Comparison of ENCODE assay signal across 1 cellular context in the genomic region with DNA sequence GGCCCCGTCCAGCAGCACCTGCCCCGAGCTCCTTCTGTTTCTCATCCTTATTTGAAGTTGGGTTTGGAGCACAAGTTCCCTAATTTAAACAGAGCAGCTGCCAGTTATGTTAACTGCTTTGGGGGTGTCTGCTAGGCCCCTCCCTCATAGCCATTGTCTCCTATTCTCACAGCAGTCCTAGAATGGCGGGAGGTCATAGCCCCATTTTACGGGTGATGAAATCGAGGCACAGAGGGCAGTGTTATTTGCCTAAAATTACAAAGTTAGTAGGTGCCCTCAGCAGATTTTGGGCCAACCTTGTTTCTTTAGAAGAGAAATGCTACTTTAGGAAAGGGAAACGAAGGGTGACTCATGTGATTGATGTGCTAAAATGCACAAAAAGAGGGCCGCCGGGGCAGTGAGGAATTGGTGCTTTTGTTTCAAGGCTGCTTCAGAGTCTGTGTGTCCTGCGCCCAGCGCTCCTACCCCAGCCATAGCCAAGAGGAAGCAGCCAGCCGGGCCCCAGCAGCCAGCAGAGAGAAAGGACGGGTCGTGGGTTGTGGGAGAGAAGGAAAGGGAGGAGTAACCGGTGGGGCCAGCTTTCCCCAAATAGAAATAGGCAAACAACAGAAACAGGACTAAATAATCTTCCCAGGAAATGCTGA.
TF ChIP-seq lines count a peak whose summit lies in the region.

No MANE protein-coding gene starts in this region.

TF ChIP-seq in WTC11, 78 proteins besides CTCF, POLR2A, EP300 and RAD21 (continued from another document):
- TF ChIP-seq, protein P1, sequence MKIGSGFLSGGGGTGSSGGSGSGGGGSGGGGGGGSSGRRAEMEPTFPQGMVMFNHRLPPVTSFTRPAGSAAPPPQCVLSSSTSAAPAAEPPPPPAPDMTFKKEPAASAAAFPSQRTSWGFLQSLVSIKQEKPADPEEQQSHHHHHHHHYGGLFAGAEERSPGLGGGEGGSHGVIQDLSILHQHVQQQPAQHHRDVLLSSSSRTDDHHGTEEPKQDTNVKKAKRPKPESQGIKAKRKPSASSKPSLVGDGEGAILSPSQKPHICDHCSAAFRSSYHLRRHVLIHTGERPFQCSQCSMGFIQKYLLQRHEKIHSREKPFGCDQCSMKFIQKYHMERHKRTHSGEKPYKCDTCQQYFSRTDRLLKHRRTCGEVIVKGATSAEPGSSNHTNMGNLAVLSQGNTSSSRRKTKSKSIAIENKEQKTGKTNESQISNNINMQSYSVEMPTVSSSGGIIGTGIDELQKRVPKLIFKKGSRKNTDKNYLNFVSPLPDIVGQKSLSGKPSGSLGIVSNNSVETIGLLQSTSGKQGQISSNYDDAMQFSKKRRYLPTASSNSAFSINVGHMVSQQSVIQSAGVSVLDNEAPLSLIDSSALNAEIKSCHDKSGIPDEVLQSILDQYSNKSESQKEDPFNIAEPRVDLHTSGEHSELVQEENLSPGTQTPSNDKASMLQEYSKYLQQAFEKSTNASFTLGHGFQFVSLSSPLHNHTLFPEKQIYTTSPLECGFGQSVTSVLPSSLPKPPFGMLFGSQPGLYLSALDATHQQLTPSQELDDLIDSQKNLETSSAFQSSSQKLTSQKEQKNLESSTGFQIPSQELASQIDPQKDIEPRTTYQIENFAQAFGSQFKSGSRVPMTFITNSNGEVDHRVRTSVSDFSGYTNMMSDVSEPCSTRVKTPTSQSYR (CRISPR knock-in tag; IDR thresholded peaks at IDR 0.05) = no peak
- TF ChIP-seq, protein P2, sequence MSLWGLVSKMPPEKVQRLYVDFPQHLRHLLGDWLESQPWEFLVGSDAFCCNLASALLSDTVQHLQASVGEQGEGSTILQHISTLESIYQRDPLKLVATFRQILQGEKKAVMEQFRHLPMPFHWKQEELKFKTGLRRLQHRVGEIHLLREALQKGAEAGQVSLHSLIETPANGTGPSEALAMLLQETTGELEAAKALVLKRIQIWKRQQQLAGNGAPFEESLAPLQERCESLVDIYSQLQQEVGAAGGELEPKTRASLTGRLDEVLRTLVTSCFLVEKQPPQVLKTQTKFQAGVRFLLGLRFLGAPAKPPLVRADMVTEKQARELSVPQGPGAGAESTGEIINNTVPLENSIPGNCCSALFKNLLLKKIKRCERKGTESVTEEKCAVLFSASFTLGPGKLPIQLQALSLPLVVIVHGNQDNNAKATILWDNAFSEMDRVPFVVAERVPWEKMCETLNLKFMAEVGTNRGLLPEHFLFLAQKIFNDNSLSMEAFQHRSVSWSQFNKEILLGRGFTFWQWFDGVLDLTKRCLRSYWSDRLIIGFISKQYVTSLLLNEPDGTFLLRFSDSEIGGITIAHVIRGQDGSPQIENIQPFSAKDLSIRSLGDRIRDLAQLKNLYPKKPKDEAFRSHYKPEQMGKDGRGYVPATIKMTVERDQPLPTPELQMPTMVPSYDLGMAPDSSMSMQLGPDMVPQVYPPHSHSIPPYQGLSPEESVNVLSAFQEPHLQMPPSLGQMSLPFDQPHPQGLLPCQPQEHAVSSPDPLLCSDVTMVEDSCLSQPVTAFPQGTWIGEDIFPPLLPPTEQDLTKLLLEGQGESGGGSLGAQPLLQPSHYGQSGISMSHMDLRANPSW (CRISPR knock-in tag; conservative IDR thresholded peaks at IDR 0.05; ENCODE audit: low read depth) = no peak
- no peak for TF ChIP-seq ETV6 (CRISPR knock-in tag; IDR thresholded peaks at IDR 0.05)
- no peak for TF ChIP-seq GTF2I (CRISPR knock-in tag; conservative IDR thresholded peaks at IDR 0.05)
- TF ChIP-seq, protein P3, sequence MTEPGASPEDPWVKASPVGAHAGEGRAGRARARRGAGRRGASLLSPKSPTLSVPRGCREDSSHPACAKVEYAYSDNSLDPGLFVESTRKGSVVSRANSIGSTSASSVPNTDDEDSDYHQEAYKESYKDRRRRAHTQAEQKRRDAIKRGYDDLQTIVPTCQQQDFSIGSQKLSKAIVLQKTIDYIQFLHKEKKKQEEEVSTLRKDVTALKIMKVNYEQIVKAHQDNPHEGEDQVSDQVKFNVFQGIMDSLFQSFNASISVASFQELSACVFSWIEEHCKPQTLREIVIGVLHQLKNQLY (CRISPR knock-in tag; IDR thresholded peaks at IDR 0.05) = no peak
- TF ChIP-seq, protein P4, sequence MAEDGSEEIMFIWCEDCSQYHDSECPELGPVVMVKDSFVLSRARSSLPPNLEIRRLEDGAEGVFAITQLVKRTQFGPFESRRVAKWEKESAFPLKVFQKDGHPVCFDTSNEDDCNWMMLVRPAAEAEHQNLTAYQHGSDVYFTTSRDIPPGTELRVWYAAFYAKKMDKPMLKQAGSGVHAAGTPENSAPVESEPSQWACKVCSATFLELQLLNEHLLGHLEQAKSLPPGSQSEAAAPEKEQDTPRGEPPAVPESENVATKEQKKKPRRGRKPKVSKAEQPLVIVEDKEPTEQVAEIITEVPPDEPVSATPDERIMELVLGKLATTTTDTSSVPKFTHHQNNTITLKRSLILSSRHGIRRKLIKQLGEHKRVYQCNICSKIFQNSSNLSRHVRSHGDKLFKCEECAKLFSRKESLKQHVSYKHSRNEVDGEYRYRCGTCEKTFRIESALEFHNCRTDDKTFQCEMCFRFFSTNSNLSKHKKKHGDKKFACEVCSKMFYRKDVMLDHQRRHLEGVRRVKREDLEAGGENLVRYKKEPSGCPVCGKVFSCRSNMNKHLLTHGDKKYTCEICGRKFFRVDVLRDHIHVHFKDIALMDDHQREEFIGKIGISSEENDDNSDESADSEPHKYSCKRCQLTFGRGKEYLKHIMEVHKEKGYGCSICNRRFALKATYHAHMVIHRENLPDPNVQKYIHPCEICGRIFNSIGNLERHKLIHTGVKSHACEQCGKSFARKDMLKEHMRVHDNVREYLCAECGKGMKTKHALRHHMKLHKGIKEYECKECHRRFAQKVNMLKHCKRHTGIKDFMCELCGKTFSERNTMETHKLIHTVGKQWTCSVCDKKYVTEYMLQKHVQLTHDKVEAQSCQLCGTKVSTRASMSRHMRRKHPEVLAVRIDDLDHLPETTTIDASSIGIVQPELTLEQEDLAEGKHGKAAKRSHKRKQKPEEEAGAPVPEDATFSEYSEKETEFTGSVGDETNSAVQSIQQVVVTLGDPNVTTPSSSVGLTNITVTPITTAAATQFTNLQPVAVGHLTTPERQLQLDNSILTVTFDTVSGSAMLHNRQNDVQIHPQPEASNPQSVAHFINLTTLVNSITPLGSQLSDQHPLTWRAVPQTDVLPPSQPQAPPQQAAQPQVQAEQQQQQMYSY (CRISPR knock-in tag; IDR thresholded peaks at IDR 0.05) = no peak
- TF ChIP-seq, protein P5, sequence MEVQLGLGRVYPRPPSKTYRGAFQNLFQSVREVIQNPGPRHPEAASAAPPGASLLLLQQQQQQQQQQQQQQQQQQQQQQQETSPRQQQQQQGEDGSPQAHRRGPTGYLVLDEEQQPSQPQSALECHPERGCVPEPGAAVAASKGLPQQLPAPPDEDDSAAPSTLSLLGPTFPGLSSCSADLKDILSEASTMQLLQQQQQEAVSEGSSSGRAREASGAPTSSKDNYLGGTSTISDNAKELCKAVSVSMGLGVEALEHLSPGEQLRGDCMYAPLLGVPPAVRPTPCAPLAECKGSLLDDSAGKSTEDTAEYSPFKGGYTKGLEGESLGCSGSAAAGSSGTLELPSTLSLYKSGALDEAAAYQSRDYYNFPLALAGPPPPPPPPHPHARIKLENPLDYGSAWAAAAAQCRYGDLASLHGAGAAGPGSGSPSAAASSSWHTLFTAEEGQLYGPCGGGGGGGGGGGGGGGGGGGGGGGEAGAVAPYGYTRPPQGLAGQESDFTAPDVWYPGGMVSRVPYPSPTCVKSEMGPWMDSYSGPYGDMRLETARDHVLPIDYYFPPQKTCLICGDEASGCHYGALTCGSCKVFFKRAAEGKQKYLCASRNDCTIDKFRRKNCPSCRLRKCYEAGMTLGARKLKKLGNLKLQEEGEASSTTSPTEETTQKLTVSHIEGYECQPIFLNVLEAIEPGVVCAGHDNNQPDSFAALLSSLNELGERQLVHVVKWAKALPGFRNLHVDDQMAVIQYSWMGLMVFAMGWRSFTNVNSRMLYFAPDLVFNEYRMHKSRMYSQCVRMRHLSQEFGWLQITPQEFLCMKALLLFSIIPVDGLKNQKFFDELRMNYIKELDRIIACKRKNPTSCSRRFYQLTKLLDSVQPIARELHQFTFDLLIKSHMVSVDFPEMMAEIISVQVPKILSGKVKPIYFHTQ (CRISPR knock-in tag; IDR thresholded peaks at IDR 0.05) = no peak
- no peak for TF ChIP-seq HMGA2 (CRISPR knock-in tag; IDR thresholded peaks at IDR 0.05)
- TF ChIP-seq JUN (CRISPR knock-in tag; IDR thresholded peaks at IDR 0.05) = no peak
- no peak for TF ChIP-seq KAT7 (CRISPR knock-in tag; IDR thresholded peaks at IDR 0.05; ENCODE audit: borderline replicate concordance)
- no peak for TF ChIP-seq ZNF416 (CRISPR knock-in tag; IDR thresholded peaks at IDR 0.05)
- TF ChIP-seq ZNF232 (CRISPR knock-in tag; IDR thresholded peaks at IDR 0.05) = no peak
- no peak for TF ChIP-seq JAZF1 (CRISPR knock-in tag; IDR thresholded peaks at IDR 0.05)
